ENCODE assay signal across 14 cellular contexts in the genomic region with DNA sequence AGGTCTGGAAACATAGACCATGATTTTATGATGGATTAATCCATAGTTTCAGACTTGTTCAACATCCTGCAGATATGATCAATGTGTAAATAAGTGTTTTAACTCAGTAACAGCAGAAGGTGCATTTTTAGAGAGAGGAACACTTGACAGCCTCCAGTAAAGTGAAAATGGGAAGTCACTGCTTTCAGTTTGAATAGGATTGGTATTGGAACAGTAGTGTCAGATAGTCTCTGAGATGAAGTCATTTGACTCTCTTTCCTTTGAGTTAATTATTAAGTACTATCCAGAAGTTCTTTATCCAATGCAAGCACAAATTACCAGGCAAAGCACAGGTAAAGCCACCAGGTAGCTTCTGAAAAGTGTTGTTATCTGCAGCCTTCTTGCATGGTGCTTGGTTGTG. TPM values are rescaled to one million over a fixed set of nuclear protein-coding genes. Genes with fewer than 3 reads are reported as not detected.
DNase-seq lines count a peak whose midpoint lies in the region; ATAC-seq and TF ChIP-seq lines count a peak whose summit lies in the region.
"Had no signal": no experiment of that assay in that cellular context is flagged by ENCODE, and none has a peak within 500 bp of the region (broad histone marks: within the 10 kb centered on the region; RNA-seq: fewer than 3 reads in every experiment).

No MANE protein-coding gene starts in this region.

- DNase-seq in Ammon's horn (ENCODE audit: low spot score), result peak; percentile 29
- no peak for DNase-seq in chondrocyte (ENCODE audit: low spot score)
- no peak for DNase-seq in activated T-helper 2 cell treated with anti-CD3 and anti-CD28 coated beads, Interferon-gamma antibody, Interleukin-2, Interleukin-4, amounts not matched to agents 10 μg/mL and 5 μg/mL and 100 μg/mL, durations not matched to agents 14 hours and 24 hours and 36 hours (ENCODE audit: low spot score)
- DNase-seq in NCI-H1417 treated with DMSO at 0.1 percent for 48 hours (lab: John Stamatoyannopoulos, UW), result no peak
- DNase-seq in COLO668 (lab: John Stamatoyannopoulos, UW; ENCODE audit: unreplicated experiment), result no peak
- DNase-seq: ACHN, activated B cell treated with CpG ODN at 0.5 μM for 24 hours, DND-41 had no signal

- H3K36me3 Mint-ChIP-seq in chondrocyte (ENCODE audit: low read depth), result no peaks in the 10 kb centered on the region
- no peaks in the 10 kb centered on the region for H3K36me3 Mint-ChIP-seq in activated T-helper 2 cell treated with anti-CD3 and anti-CD28 coated beads, Interferon-gamma antibody, Interleukin-2, Interleukin-4, amounts not matched to agents 10 μg/mL and 5 μg/mL and 100 μg/mL, durations not matched to agents 14 hours and 24 hours and 36 hours (ENCODE audit: low read depth)

- no peak for TF ChIP-seq CTCF in chondrocyte (IDR thresholded peaks at IDR 0.05)

- H3K4me1 Mint-ChIP-seq in chondrocyte (ENCODE audit: low read depth), result peaks cover 6% of the 10 kb centered on the region
- no peaks in the 10 kb centered on the region for H3K4me1 Mint-ChIP-seq in activated T-helper 2 cell treated with anti-CD3 and anti-CD28 coated beads, Interferon-gamma antibody, Interleukin-2, Interleukin-4, amounts not matched to agents 10 μg/mL and 5 μg/mL and 100 μg/mL, durations not matched to agents 14 hours and 24 hours and 36 hours (ENCODE audit: low read depth)
- H3K4me1 Mint-ChIP-seq: activated B cell treated with CpG ODN at 0.5 μM for 24 hours; activated T-helper 17 cell treated with anti-CD3 and anti-CD28 coated beads, Interleukin-2, amount 50 U/mL, for 72 hours had no signal

- H3K27me3 Mint-ChIP-seq in chondrocyte (ENCODE audit: low read depth), result peaks cover 3% of the 10 kb centered on the region
- H3K27me3 Mint-ChIP-seq in activated T-helper 2 cell treated with anti-CD3 and anti-CD28 coated beads, Interferon-gamma antibody, Interleukin-2, Interleukin-4, amounts not matched to agents 10 μg/mL and 5 μg/mL and 100 μg/mL, durations not matched to agents 14 hours and 24 hours and 36 hours (ENCODE audit: low read depth), result no peaks in the 10 kb centered on the region
- H3K27me3 Mint-ChIP-seq: activated B cell treated with CpG ODN at 0.5 μM for 24 hours; activated T-helper 17 cell treated with anti-CD3 and anti-CD28 coated beads, Interleukin-2, amount 50 U/mL, for 72 hours had no signal

- H3K9me3 Mint-ChIP-seq in chondrocyte (ENCODE audit: low read depth), result no peaks in the 10 kb centered on the region
- no peaks in the 10 kb centered on the region for H3K9me3 Mint-ChIP-seq in activated T-helper 2 cell treated with anti-CD3 and anti-CD28 coated beads, Interferon-gamma antibody, Interleukin-2, Interleukin-4, amounts not matched to agents 10 μg/mL and 5 μg/mL and 100 μg/mL, durations not matched to agents 14 hours and 24 hours and 36 hours
- H3K9me3 Mint-ChIP-seq: activated B cell treated with CpG ODN at 0.5 μM for 24 hours, GM23338 had no signal

- H3K4me3 Mint-ChIP-seq in chondrocyte (ENCODE audit: unreplicated experiment), result no peak overlapping the region
- no peak overlapping the region for H3K4me3 Mint-ChIP-seq in activated T-helper 2 cell treated with anti-CD3 and anti-CD28 coated beads, Interferon-gamma antibody, Interleukin-2, Interleukin-4, amounts not matched to agents 10 μg/mL and 5 μg/mL and 100 μg/mL, durations not matched to agents 14 hours and 24 hours and 36 hours (ENCODE audit: low read depth)
- H3K4me3 Mint-ChIP-seq: activated B cell treated with CpG ODN at 0.5 μM for 24 hours; activated T-helper 17 cell treated with anti-CD3 and anti-CD28 coated beads, Interleukin-2, amount 50 U/mL, for 72 hours; GM23338 had no signal

- intact Hi-C loops in activated T-helper 2 cell treated with anti-CD3 and anti-CD28 coated beads, Interferon-gamma antibody, Interleukin-2, Interleukin-4, amounts not matched to agents 10 μg/mL and 5 μg/mL and 100 μg/mL, durations not matched to agents 14 hours and 24 hours and 36 hours (cut with micrococcal nuclease), result no loop called here

- peak; percentile 88 for ATAC-seq in GM19025 (IDR thresholded peaks at IDR 0.05; ENCODE audit: low read depth, unreplicated experiment)
- peak; percentile 92 for ATAC-seq in HG02588 (IDR thresholded peaks at IDR 0.05; ENCODE audit: unreplicated experiment)
- peak; percentile 99 for ATAC-seq in HG03342 (IDR thresholded peaks at IDR 0.05; ENCODE audit: unreplicated experiment)
- ATAC-seq: activated T-helper 17 cell treated with anti-CD3 and anti-CD28 coated beads, Interleukin-2, amount 50 U/mL, for 72 hours; GM23338; K562 had no signal

- no peak overlapping the region for H3K27ac Mint-ChIP-seq in chondrocyte (ENCODE audit: unreplicated experiment)
- H3K27ac Mint-ChIP-seq in activated T-helper 2 cell treated with anti-CD3 and anti-CD28 coated beads, Interferon-gamma antibody, Interleukin-2, Interleukin-4, amounts not matched to agents 10 μg/mL and 5 μg/mL and 100 μg/mL, durations not matched to agents 14 hours and 24 hours and 36 hours, result no peak overlapping the region
- H3K27ac Mint-ChIP-seq: activated B cell treated with CpG ODN at 0.5 μM for 24 hours; activated T-helper 17 cell treated with anti-CD3 and anti-CD28 coated beads, Interleukin-2, amount 50 U/mL, for 72 hours; GM23338 had no signal

RNA-seq across cellular contexts. Expression of a gene that starts 14.5 kb away (rescaled TPM):
- 19.1 to 29.9 TPM (median 27.5 TPM) in 3 replicates for total RNA-seq in chondrocyte
- not detected in 2 replicates for total RNA-seq in activated T-helper 2 cell treated with anti-CD3 and anti-CD28 coated beads, Interferon-gamma antibody, Interleukin-2, Interleukin-4, amounts not matched to agents 10 μg/mL and 5 μg/mL and 100 μg/mL, durations not matched to agents 14 hours and 24 hours and 36 hours
- total RNA-seq: activated B cell treated with CpG ODN at 0.5 μM for 24 hours; activated T-helper 17 cell treated with anti-CD3 and anti-CD28 coated beads, Interleukin-2, amount 50 U/mL, for 72 hours had no signal

Comparison
In these comparisons a context has a peak if more than half of its experiments do, and no peak if none do; other contexts are left out.
1. RNA of a gene that starts 14.5 kb away (total RNA-seq): 19.1 to 29.9 TPM in chondrocyte; not detected in activated T-helper 2 cell treated with anti-CD3 and anti-CD28 coated beads, Interferon-gamma antibody, Interleukin-2, Interleukin-4, amounts not matched to agents 10 μg/mL and 5 μg/mL and 100 μg/mL, durations not matched to agents 14 hours and 24 hours and 36 hours; every median in the first group is over 10 times any median in the second.
2. Peak in every context shown above with its lines, with median percentiles within 50 percentile points of each other: ATAC-seq.